In the genomic region with DNA sequence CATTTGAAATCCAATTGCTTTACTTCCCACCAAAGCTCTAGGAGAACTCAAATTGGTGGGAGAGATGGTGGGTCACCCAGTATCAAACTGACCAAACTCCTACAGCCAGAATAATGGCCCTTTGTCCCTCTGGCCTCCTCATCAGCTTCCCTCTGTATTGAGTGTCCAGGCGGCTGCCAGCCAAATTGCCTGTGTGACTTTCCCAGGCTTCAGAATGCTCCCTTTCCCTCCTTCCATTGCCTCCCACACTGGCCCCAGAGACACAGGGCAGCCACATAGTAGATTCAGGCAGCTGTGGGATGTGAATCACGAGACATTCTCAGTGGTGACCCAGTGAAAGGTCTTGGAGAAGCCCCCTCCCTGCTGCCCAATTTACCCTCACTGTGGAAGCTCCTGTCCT, we compare ENCODE assay signal across 1 cellular context.
TF ChIP-seq lines count a peak whose summit lies in the region.

No MANE protein-coding gene starts in this region.

TF ChIP-seq in GM23338, 12 proteins besides CTCF, POLR2A, EP300 and RAD21 (continued from another document):
- TF ChIP-seq ZNF462 (CRISPR knock-in tag; IDR thresholded peaks at IDR 0.05) = no peak
- no peak for TF ChIP-seq ZNF114 (CRISPR knock-in tag; IDR thresholded peaks at IDR 0.05)
- no peak for TF ChIP-seq JUNB (IDR thresholded peaks at IDR 0.05; ENCODE audit: unreplicated experiment)
- TF ChIP-seq CREB1 (CRISPR knock-in tag; IDR thresholded peaks at IDR 0.05; ENCODE audit: low read depth) = no peak
- TF ChIP-seq ZNF331 (CRISPR knock-in tag; IDR thresholded peaks at IDR 0.05; ENCODE audit: low read depth) = no peak
- no peak for TF ChIP-seq EZH2 (IDR thresholded peaks at IDR 0.05; ENCODE audit: low read depth, unreplicated experiment)
- TF ChIP-seq NANOG (IDR thresholded peaks at IDR 0.05; ENCODE audit: borderline replicate concordance) = no peak
- TF ChIP-seq, protein P1, sequence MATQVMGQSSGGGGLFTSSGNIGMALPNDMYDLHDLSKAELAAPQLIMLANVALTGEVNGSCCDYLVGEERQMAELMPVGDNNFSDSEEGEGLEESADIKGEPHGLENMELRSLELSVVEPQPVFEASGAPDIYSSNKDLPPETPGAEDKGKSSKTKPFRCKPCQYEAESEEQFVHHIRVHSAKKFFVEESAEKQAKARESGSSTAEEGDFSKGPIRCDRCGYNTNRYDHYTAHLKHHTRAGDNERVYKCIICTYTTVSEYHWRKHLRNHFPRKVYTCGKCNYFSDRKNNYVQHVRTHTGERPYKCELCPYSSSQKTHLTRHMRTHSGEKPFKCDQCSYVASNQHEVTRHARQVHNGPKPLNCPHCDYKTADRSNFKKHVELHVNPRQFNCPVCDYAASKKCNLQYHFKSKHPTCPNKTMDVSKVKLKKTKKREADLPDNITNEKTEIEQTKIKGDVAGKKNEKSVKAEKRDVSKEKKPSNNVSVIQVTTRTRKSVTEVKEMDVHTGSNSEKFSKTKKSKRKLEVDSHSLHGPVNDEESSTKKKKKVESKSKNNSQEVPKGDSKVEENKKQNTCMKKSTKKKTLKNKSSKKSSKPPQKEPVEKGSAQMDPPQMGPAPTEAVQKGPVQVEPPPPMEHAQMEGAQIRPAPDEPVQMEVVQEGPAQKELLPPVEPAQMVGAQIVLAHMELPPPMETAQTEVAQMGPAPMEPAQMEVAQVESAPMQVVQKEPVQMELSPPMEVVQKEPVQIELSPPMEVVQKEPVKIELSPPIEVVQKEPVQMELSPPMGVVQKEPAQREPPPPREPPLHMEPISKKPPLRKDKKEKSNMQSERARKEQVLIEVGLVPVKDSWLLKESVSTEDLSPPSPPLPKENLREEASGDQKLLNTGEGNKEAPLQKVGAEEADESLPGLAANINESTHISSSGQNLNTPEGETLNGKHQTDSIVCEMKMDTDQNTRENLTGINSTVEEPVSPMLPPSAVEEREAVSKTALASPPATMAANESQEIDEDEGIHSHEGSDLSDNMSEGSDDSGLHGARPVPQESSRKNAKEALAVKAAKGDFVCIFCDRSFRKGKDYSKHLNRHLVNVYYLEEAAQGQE (IDR thresholded peaks at IDR 0.05; ENCODE audit: unreplicated experiment) = no peak
- no peak for TF ChIP-seq STAT1 (IDR thresholded peaks at IDR 0.05; ENCODE audit: unreplicated experiment)
- no peak for TF ChIP-seq POLR2AphosphoS5 (IDR thresholded peaks at IDR 0.05; ENCODE audit: low read depth)
TF ChIP-seq in GM23338: peak in this region for 0.
